In genomic region chr12:53065975-53066593, GRCh38 we compare ENCODE assay signal across 8 cellular contexts. TPM values are rescaled to one million over a fixed set of nuclear protein-coding genes. Genes with fewer than 3 reads are reported as not detected.
DNase-seq lines count a peak whose midpoint lies in the region; ATAC-seq and TF ChIP-seq lines count a peak whose summit lies in the region.

No MANE protein-coding gene starts in this region.

- POLR2A ChIA-PET in CD8-positive, alpha-beta T cell (lab: Charles Lee) = interaction anchor here (0.9 to 3.6 kb wide), 4 partner anchors 13 to 132 kb away, joined by 3 to 13 read pairs (median 7); partner anchors contain the start of genes IGFBP6, SOAT2 and SPRYD3
- POLR2A ChIA-PET in IMR-90 (lab: Charles Lee; ENCODE audit: unreplicated experiment) = interaction anchor here (0.7 to 1.6 kb wide), 3 partner anchors 13 to 32 kb away, joined by 3 to 7 read pairs (median 5); partner anchors contain the start of genes IGFBP6 and SPRYD3

- H3K27ac Mint-ChIP-seq in CD8-positive, alpha-beta T cell = peak overlapping the region; percentile 34

- in situ Hi-C loops in IMR-90 (cut with MboI; ENCODE audit: low sequenced_read_pairs) = loop anchor here (5.0 kb wide), 1 partner anchor 121 kb away; no protein-coding TSS in a partner anchor

- ATAC-seq in CD8-positive, alpha-beta T cell = peak; percentile 74
- ATAC-seq in IMR-90 (ENCODE audit: low read depth) = peak; percentile 70
- ATAC-seq in omental fat pad (ENCODE audit: low FRiP score) = peak; percentile 54
- ATAC-seq in HG02885 (IDR thresholded peaks at IDR 0.05; ENCODE audit: poor library complexity, unreplicated experiment) = no peak

- H3K4me1 ChIP-seq in CD8-positive, alpha-beta T cell (ENCODE audit: insufficient read depth, low read length) = no peaks in the 10 kb centered on the region
- peaks cover 32% of the 10 kb centered on the region for H3K4me1 ChIP-seq in IMR-90 (ENCODE audit: control insufficient read depth, insufficient read depth, low read length)
- peaks cover 2 to 98% (median 86%) of the 10 kb centered on the region in 4 donors for H3K4me1 ChIP-seq in tibial artery

- peak overlapping the region; percentile 82 for H2BK20ac ChIP-seq in IMR-90 (ENCODE audit: low read depth, low read length)

- H3K4me1 Mint-ChIP-seq in CD8-positive, alpha-beta T cell (ENCODE audit: low read depth) = peaks cover 10% of the 10 kb centered on the region

- H3K4me3 Mint-ChIP-seq in CD8-positive, alpha-beta T cell = no peak overlapping the region

- peak overlapping the region; percentile 98 for H3K4ac ChIP-seq in IMR-90 (ENCODE audit: low read depth, low read length)

- H3K18ac ChIP-seq in IMR-90 (ENCODE audit: low read depth, low read length) = peak overlapping the region; percentile 58

- no peaks in the 10 kb centered on the region for H3K27me3 ChIP-seq in CD8-positive, alpha-beta T cell (ENCODE audit: insufficient read depth, low read length)
- H3K27me3 ChIP-seq in IMR-90 (ENCODE audit: control insufficient read depth, insufficient read depth, low read length) (no peaks in the 10 kb centered on the region), tibial artery (no peaks in the 10 kb centered on the region)

- H3K14ac ChIP-seq in IMR-90 (replicated peaks; ENCODE audit: low read depth, low read length) = peak overlapping the region; percentile 79

- H2AK9ac ChIP-seq in IMR-90 (replicated peaks; ENCODE audit: low read depth, low read length, poor library complexity) = peak overlapping the region; percentile 89

- peaks cover under 1 to 56% of the 10 kb centered on the region in 2 experiments; a peak in 3 of 4 replicates for H3K79me1 ChIP-seq in IMR-90 (ENCODE audit: low read depth in 1 of 2, low read length in 2 of 2)

- dilution Hi-C loops in IMR-90 (cut with HindIII; ENCODE audit: low sequenced_read_pairs, unreplicated experiment) = no loop called here

- H3K36me3 Mint-ChIP-seq in CD8-positive, alpha-beta T cell = peaks cover 73% of the 10 kb centered on the region

- H3K36me3 ChIP-seq in CD8-positive, alpha-beta T cell (ENCODE audit: insufficient read depth, low read length) = peaks cover 22% of the 10 kb centered on the region
- peaks cover 48% of the 10 kb centered on the region for H3K36me3 ChIP-seq in IMR-90 (ENCODE audit: control insufficient read depth, insufficient read depth, low read length)
- H3K36me3 ChIP-seq in tibial artery = peaks cover 23 to 90% (median 37%) of the 10 kb centered on the region in 3 donors

- H3K23ac ChIP-seq in IMR-90 (ENCODE audit: low read depth, low read length) = peak overlapping the region; percentile 26; the same call in 1 of the 2 replicates

- H3K27ac ChIP-seq in CD8-positive, alpha-beta T cell (ENCODE audit: low read depth, low read length) = no peak overlapping the region
- H3K27ac ChIP-seq in IMR-90 (ENCODE audit: insufficient read depth, low read length) = peak overlapping the region; percentile 45
- H3K27ac ChIP-seq in tibial artery = peak overlapping the region; percentile 93 to 99

- 22% methylated on average over 5 of the region's 16 CpGs; no CpG with 5 or more reads in 1 of the 2 experiments for WGBS in IMR-90 (ENCODE audit: extremely low coverage in 2 of 2, insufficient read length in 1 of 2), 2 experiments

- H3K9me3 Mint-ChIP-seq in CD8-positive, alpha-beta T cell = no peaks in the 10 kb centered on the region

- peak overlapping the region; percentile 74 for H2BK5ac ChIP-seq in IMR-90 (ENCODE audit: low read depth, low read length, poor library complexity, severe bottlenecking)

- peaks cover 9% of the 10 kb centered on the region for H4K20me1 ChIP-seq in IMR-90 (ENCODE audit: insufficient read depth, low read length)

- CTCF ChIA-PET in CD8-positive, alpha-beta T cell (lab: Charles Lee) = interaction anchor here (0.6 to 15.0 kb wide), 46 partner anchors 8 to 290 kb away, joined by 3 to 366 read pairs (median 5); partner anchors contain the start of genes AAAS, EIF4B, ESPL1 and IGFBP6
- CTCF ChIA-PET in IMR-90 (lab: Yijun Ruan, JAX) = interaction anchor here (0.6 to 2.6 kb wide), 22 partner anchors 9 to 279 kb away, joined by 3 to 39 read pairs (median 4); partner anchors contain the start of genes AAAS, IGFBP6, SOAT2 and SPRYD3

- peak overlapping the region; percentile 53 for H3K56ac ChIP-seq in IMR-90 (ENCODE audit: extremely low read depth, insufficient read depth, low read length)

- peak overlapping the region; percentile 100 for H2AK5ac ChIP-seq in IMR-90 (ENCODE audit: low read depth, low read length)

- H3K4me2 ChIP-seq in IMR-90 (ENCODE audit: low read depth, low read length) = no peak overlapping the region; the same call in 1 of the 2 replicates

- TF ChIP-seq CTCF in CD8-positive, alpha-beta T cell (IDR thresholded peaks at IDR 0.05) = peak; percentile 80
- TF ChIP-seq CTCF in IMR-90 (conservative IDR thresholded peaks at IDR 0.05; ENCODE audit: low read depth, low read length) (peak; percentile 94), foreskin fibroblast (IDR thresholded peaks at IDR 0.05; ENCODE audit: low read depth, low read length) (peak; percentile 73), omental fat pad (IDR thresholded peaks at IDR 0.05) (peak in 2 of 3 donors; percentile 96), tibial artery (IDR thresholded peaks at IDR 0.05) (peak; percentile 88 to 97)

- H2AFZ ChIP-seq in IMR-90 (replicated peaks; ENCODE audit: low read length, poor library complexity) = peak overlapping the region; percentile 89

- peaks cover 11% of the 10 kb centered on the region for H3K9me1 ChIP-seq in IMR-90 (ENCODE audit: insufficient read depth, low read length)

- H4K5ac ChIP-seq in IMR-90 (ENCODE audit: low read depth, low read length) = peak overlapping the region; percentile 85

- H2BK120ac ChIP-seq in IMR-90 (ENCODE audit: low read depth, low read length) = peak overlapping the region; percentile 90

- H4K8ac ChIP-seq in IMR-90 (ENCODE audit: low read depth in 2 of 2, low read length in 2 of 2) = peak overlapping the region; percentile 57 to 96

- BruUV-seq in IMR-90 (replicated peaks; lab: Mats Ljungman, UMichigan) = no TSS peak

- TF ChIP-seq RAD21 in IMR-90 (IDR thresholded peaks at IDR 0.05; ENCODE audit: low read length) = peak; percentile 95

- no peak overlapping the region for H3K4me3 ChIP-seq in CD8-positive, alpha-beta T cell (ENCODE audit: low read depth, low read length)
- H3K4me3 ChIP-seq in IMR-90 (ENCODE audit: insufficient read depth, low read depth, low read length) = no peak overlapping the region
- H3K4me3 ChIP-seq in foreskin fibroblast (ENCODE audit: low read depth in 1 of 2, low read length in 2 of 2) = no peak overlapping the region
- no peak overlapping the region for H3K4me3 ChIP-seq in tibial artery

- no peaks in the 10 kb centered on the region for H3K27me3 Mint-ChIP-seq in CD8-positive, alpha-beta T cell (ENCODE audit: low read depth)

- peak; percentile 28 to 82 (median 67) for DNase-seq in CD8-positive, alpha-beta T cell
- DNase-seq in IMR-90 (peak; percentile 81), RPMI7951 (ENCODE audit: low read depth) (peak; percentile 71), foreskin fibroblast (peak; percentile 77 to 93), omental fat pad (ENCODE audit: low spot score) (peak; percentile 72), tibial artery (peak; percentile 80 to 92)
- peak; percentile 46 for DNase-seq in activated effector memory CD4-positive, alpha-beta T cell treated with Interleukin-2 at 50 U/mL for 16 hours

- no peaks in the 10 kb centered on the region for H3K9me3 ChIP-seq in CD8-positive, alpha-beta T cell (ENCODE audit: low read length)
- H3K9me3 ChIP-seq in IMR-90 (ENCODE audit: control insufficient read depth, insufficient read depth, low read length) (no peaks in the 10 kb centered on the region), tibial artery (no peaks in the 10 kb centered on the region)

- peak overlapping the region; percentile 85; the same call in 1 of the 3 replicates for H2BK15ac ChIP-seq in IMR-90 (ENCODE audit: low read depth, low read length)

- peak overlapping the region; percentile 95 for H4K91ac ChIP-seq in IMR-90 (ENCODE audit: insufficient read depth, low read depth, low read length)

- no peak for TF ChIP-seq POLR2A in IMR-90 (IDR thresholded peaks at IDR 0.05; ENCODE audit: low read depth, low read length)

- H3K9ac ChIP-seq in IMR-90 (ENCODE audit: low read depth, low read length) = peak overlapping the region; percentile 33

- intact Hi-C loops in CD8-positive, alpha-beta T cell (cut with DNase I, micrococcal nuclease) = loop anchor here (1.0 to 10.0 kb wide), 6 partner anchors 13 to 219 kb away; partner anchors contain the start of gene SPRYD3 (in 1 of the 2)
- intact Hi-C loops in IMR-90 (cut with micrococcal nuclease) (loop anchor here (1.0 kb wide), 2 partner anchors 33 to 124 kb away; no protein-coding TSS in a partner anchor), tibial artery (cut with DNase I; ENCODE audit: low total_unique reads) (loop anchor here (2.0 to 5.0 kb wide), 2 partner anchors 33 to 131 kb away; no protein-coding TSS in a partner anchor)

RNA-seq across cellular contexts. Expression of gene SPRYD3, which starts 13.1 kb away (rescaled TPM):
- total RNA-seq in CD8-positive, alpha-beta T cell = 10 to 100 TPM; 25.1 to 25.6 TPM
- 21.7 and 25.6 TPM in 2 replicates for total RNA-seq in IMR-90 (2012; rRNA removed)
- polyA plus RNA-seq in IMR-90 (2012; rRNA removed) = 27.8 and 28.8 TPM in 2 replicates
- 20.9 and 26.7 TPM in 2 replicates for polyA plus RNA-seq in IMR-90 (2012; cell fraction: cytosol; rRNA removed)
- 24.4 and 31.3 TPM in 2 replicates for polyA plus RNA-seq in IMR-90 (2012; cell fraction: nucleus; rRNA removed; ENCODE audit: low replicate concordance)
- 10.6 and 16.7 TPM in 2 replicates for total RNA-seq in RPMI7951 (2014; rRNA removed; shearing (Covaris generic))
- 10 to 100 TPM; 31.5 to 42.3 (median 36.3) TPM for total RNA-seq in omental fat pad

RNA-seq across cellular contexts. Expression of gene TNS2, which starts 16.2 kb away (rescaled TPM):
- 1 to 10 TPM; 2.5 to 3.2 TPM for total RNA-seq in CD8-positive, alpha-beta T cell
- total RNA-seq in IMR-90 (2012; rRNA removed) (10.4 and 10.6 TPM in 2 replicates), omental fat pad (100 to 1,000 TPM in 3 of 4 donors, 10 to 100 TPM in 1; 97.7 to 444 (median 154) TPM)
- 67.2 and 68.0 TPM in 2 replicates for polyA plus RNA-seq in IMR-90 (2012; rRNA removed)
- 18.8 and 35.8 TPM in 2 replicates for polyA plus RNA-seq in IMR-90 (2012; cell fraction: cytosol; rRNA removed)
- polyA plus RNA-seq in IMR-90 (2012; cell fraction: nucleus; rRNA removed; ENCODE audit: low replicate concordance) = 243 and 578 TPM in 2 replicates
- total RNA-seq in RPMI7951 (2014; rRNA removed; shearing (Covaris generic)) = 6.1 and 10.5 TPM in 2 replicates

RNA-seq across cellular contexts. Expression of gene IGFBP6, which starts 31.4 kb away (rescaled TPM):
- 1 to 10 TPM in 1 of 2 experiments, under 1 TPM in 1; 0.58 to 1.2 TPM for total RNA-seq in CD8-positive, alpha-beta T cell
- total RNA-seq in IMR-90 (2012; rRNA removed) (124 and 140 TPM in 2 replicates), omental fat pad (100 to 1,000 TPM; 246 to 902 (median 719) TPM)
- 337 and 373 TPM in 2 replicates for polyA plus RNA-seq in IMR-90 (2012; rRNA removed)
- polyA plus RNA-seq in IMR-90 (2012; cell fraction: cytosol; rRNA removed) = 592 and 623 TPM in 2 replicates
- polyA plus RNA-seq in IMR-90 (2012; cell fraction: nucleus; rRNA removed; ENCODE audit: low replicate concordance) = 90.7 and 186 TPM in 2 replicates
- total RNA-seq in RPMI7951 (2014; rRNA removed; shearing (Covaris generic)) = 103 and 132 TPM in 2 replicates

RNA-seq across cellular contexts. Expression of gene SOAT2, which starts 37.2 kb away (rescaled TPM):
- total RNA-seq in CD8-positive, alpha-beta T cell = 1 to 10 TPM; 2.5 to 2.9 TPM
- under 0.01 and 0.18 TPM in 2 replicates for total RNA-seq in IMR-90 (2012; rRNA removed)
- 0.39 and 0.55 TPM in 2 replicates for polyA plus RNA-seq in IMR-90 (2012; rRNA removed)
- 0.18 and 0.27 TPM in 2 replicates for polyA plus RNA-seq in IMR-90 (2012; cell fraction: cytosol; rRNA removed)
- polyA plus RNA-seq in IMR-90 (2012; cell fraction: nucleus; rRNA removed; ENCODE audit: low replicate concordance) = 0.52 and 1.3 TPM in 2 replicates
- not detected in 2 replicates for total RNA-seq in RPMI7951 (2014; rRNA removed; shearing (Covaris generic))
- not detected for total RNA-seq in omental fat pad

RNA-seq across cellular contexts. Expression of gene EIF4B, which starts 59.8 kb away (rescaled TPM):
- 100 to 1,000 TPM; 709 to 741 TPM for total RNA-seq in CD8-positive, alpha-beta T cell
- total RNA-seq in IMR-90 (2012; rRNA removed) (671 and 1,144 TPM in 2 replicates), omental fat pad (100 to 1,000 TPM; 449 to 633 (median 553) TPM)
- 227 and 313 TPM in 2 replicates for polyA plus RNA-seq in IMR-90 (2012; rRNA removed)
- 54.7 and 79.0 TPM in 2 replicates for polyA plus RNA-seq in IMR-90 (2012; cell fraction: cytosol; rRNA removed)
- polyA plus RNA-seq in IMR-90 (2012; cell fraction: nucleus; rRNA removed; ENCODE audit: low replicate concordance) = 40.3 and 157 TPM in 2 replicates
- 321 and 337 TPM in 2 replicates for total RNA-seq in RPMI7951 (2014; rRNA removed; shearing (Covaris generic))

Comparison
In these comparisons a context has a peak if more than half of its experiments do, and no peak if none do; other contexts are left out.
1. RNA of gene IGFBP6, which starts 31.4 kb away (total RNA-seq): 246 to 902 TPM in omental fat pad, 124 to 140 TPM in IMR-90 and 103 to 132 TPM in RPMI7951; 0.58 to 1.2 TPM in CD8-positive, alpha-beta T cell; every median in the first group is over 10 times any median in the second.
2. Peak in every context shown above with its lines, with median percentiles within 50 percentile points of each other: DNase-seq and CTCF ChIP-seq.